ENCODE assay signal across 8 cellular contexts in the genomic region with DNA sequence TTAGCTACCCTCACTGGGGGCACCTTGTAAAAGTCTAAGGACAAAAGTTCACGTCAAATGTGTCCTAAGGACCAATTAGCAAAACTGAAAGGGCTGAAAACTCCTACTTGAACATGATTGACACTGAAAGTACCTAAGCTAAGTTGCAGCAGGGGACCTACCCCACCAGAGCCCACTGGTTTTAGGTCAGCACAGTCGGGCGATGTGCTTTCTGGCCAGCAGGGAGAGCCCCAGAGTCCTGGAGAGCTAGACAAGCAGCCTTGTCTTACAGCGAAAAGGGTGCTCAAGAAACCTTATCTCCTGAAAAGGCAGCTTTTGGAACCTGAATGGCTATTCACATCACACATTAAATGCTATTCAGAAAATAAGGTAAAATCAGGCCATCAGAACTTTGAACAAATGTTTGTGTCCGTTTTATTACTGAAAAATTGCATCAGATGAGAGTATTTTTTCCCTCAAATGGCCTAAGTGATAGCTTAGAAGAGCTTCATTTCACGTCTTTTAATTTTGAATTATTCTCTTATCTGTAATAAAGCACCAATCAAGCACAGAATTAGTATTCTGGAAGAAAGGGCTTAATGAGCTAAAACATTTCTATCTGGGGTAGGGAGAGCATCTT. TPM values are rescaled to one million over a fixed set of nuclear protein-coding genes. Genes with fewer than 3 reads are reported as not detected.
A peak's percentile ranks its signal among the peaks of the same experiment; 100 is the strongest.
DNase-seq lines count a peak whose midpoint lies in the region; ATAC-seq and TF ChIP-seq lines count a peak whose summit lies in the region.

No MANE protein-coding gene starts in this region.

- H3K27me3 ChIP-seq in GM23248 (replicated peaks; ENCODE audit: insufficient read depth) (no peaks in the 10 kb centered on the region), PC-3 (ENCODE audit: low read length) (no peaks in the 10 kb centered on the region)

- no peaks in the 10 kb centered on the region for H3K9me3 ChIP-seq in GM23248 (ENCODE audit: low read depth)
- no peaks in the 10 kb centered on the region for H3K9me3 ChIP-seq in PC-3 (ENCODE audit: low read length)

- no peak overlapping the region for H3K9ac ChIP-seq in GM23248
- no peak overlapping the region for H3K9ac ChIP-seq in PC-3 (ENCODE audit: low read length)

- intact Hi-C loops in PC-3 (cut with micrococcal nuclease), result no loop called here

- H3K4me1 Mint-ChIP-seq in activated T-helper 17 cell treated with anti-CD3 and anti-CD28 coated beads, Interleukin-2, amount 50 U/mL, for 72 hours, result peaks cover 14% of the 10 kb centered on the region

- BruUV-seq in PC-3 (replicated peaks; lab: Mats Ljungman, UMichigan), result no TSS peak

- H3K36me3 Mint-ChIP-seq in activated T-helper 17 cell treated with anti-CD3 and anti-CD28 coated beads, Interleukin-2, amount 50 U/mL, for 72 hours (ENCODE audit: low read depth), result no peaks in the 10 kb centered on the region

- no peak overlapping the region for H3K4me2 ChIP-seq in GM23248 (ENCODE audit: unreplicated experiment)
- no peak overlapping the region for H3K4me2 ChIP-seq in PC-3 (ENCODE audit: low read length)

- POLR2A ChIA-PET in PC-3 (lab: Charles Lee; ENCODE audit: unreplicated experiment), result no interaction called here

- no peak overlapping the region for H3K27ac Mint-ChIP-seq in activated T-helper 17 cell treated with anti-CD3 and anti-CD28 coated beads, Interleukin-2, amount 50 U/mL, for 72 hours

- no peaks in the 10 kb centered on the region for H3K9me2 ChIP-seq in GM23248 (ENCODE audit: insufficient read depth)
- H3K9me2 ChIP-seq in PC-3 (replicated peaks; ENCODE audit: low read length), result no peaks in the 10 kb centered on the region

- no peak overlapping the region for H3K4me3 ChIP-seq in GM23248
- no peak overlapping the region for H3K4me3 ChIP-seq in PC-3 (ENCODE audit: low read length)

- H3K36me3 ChIP-seq in GM23248 (ENCODE audit: low read depth) (no peaks in the 10 kb centered on the region), PC-3 (ENCODE audit: low read depth, low read length) (no peaks in the 10 kb centered on the region)

- no peaks in the 10 kb centered on the region for H4K20me1 ChIP-seq in GM23248 (ENCODE audit: insufficient read depth)
- H4K20me1 ChIP-seq in PC-3 (ENCODE audit: low read length), result no peaks in the 10 kb centered on the region

- no peaks in the 10 kb centered on the region for H3F3A ChIP-seq in GM23248 (ENCODE audit: insufficient read depth)
- no peaks in the 10 kb centered on the region for H3F3A ChIP-seq in PC-3 (ENCODE audit: low read length, unreplicated experiment)

- no peak overlapping the region for H3K4me3 Mint-ChIP-seq in activated T-helper 17 cell treated with anti-CD3 and anti-CD28 coated beads, Interleukin-2, amount 50 U/mL, for 72 hours

- DNase-seq in CMK (ENCODE audit: low read depth) (peak; percentile 4), GM23248 (peak; percentile 46), PC-3 (peak; percentile 54), left kidney (ENCODE audit: low read depth, low spot score) (peak; percentile 54), cerebellum (ENCODE audit: low spot score) (no peak), NCI-H146 (lab: John Stamatoyannopoulos, UW) (no peak)

- no peak overlapping the region for H3K27ac ChIP-seq in GM23248
- no peak overlapping the region for H3K27ac ChIP-seq in PC-3 (ENCODE audit: low read length)

- CTCF ChIA-PET in PC-3 (lab: Charles Lee), result no interaction called here

- peak; percentile 67 for TF ChIP-seq CTCF in PC-3 (conservative IDR thresholded peaks at IDR 0.05; ENCODE audit: low read depth, low read length)

- 15 to 20% methylated on average over 6 of the region's 6 CpGs for WGBS in GM23248 (ENCODE audit: low coverage in 1 of 2, low lambda C conversion rate in 2 of 2, missing lambda C conversion rate in 2 of 2), 2 experiments

- peaks cover 3% of the 10 kb centered on the region for H3K9me3 Mint-ChIP-seq in activated T-helper 17 cell treated with anti-CD3 and anti-CD28 coated beads, Interleukin-2, amount 50 U/mL, for 72 hours

- no peaks in the 10 kb centered on the region for H3K4me1 ChIP-seq in GM23248 (ENCODE audit: insufficient read depth)
- no peaks in the 10 kb centered on the region for H3K4me1 ChIP-seq in PC-3 (ENCODE audit: insufficient read depth, low read length)

- no peaks in the 10 kb centered on the region for H3K27me3 Mint-ChIP-seq in activated T-helper 17 cell treated with anti-CD3 and anti-CD28 coated beads, Interleukin-2, amount 50 U/mL, for 72 hours

- H2AFZ ChIP-seq in GM23248, result no peak overlapping the region
- no peak overlapping the region for H2AFZ ChIP-seq in PC-3 (ENCODE audit: low read length)

- in situ Hi-C loops in GM23248 (cut with MboI), result no loop called here

- ATAC-seq in PC-3 (peak; percentile 60; the same call in 1 of the 2 replicates), HG03457 (IDR thresholded peaks at IDR 0.05; ENCODE audit: unreplicated experiment) (no peak)
- ATAC-seq in activated T-helper 17 cell treated with anti-CD3 and anti-CD28 coated beads, Interleukin-2, amount 50 U/mL, for 72 hours (replicated peaks), result peak; percentile 64

- H3K79me2 ChIP-seq in GM23248 (ENCODE audit: insufficient read depth), result no peaks in the 10 kb centered on the region
- no peaks in the 10 kb centered on the region for H3K79me2 ChIP-seq in PC-3 (ENCODE audit: low read length)

RNA-seq across cellular contexts. Expression of a gene that starts 52.2 kb away (rescaled TPM):
- total RNA-seq in GM23248 (2014; rRNA removed; shearing (Covaris generic)), result 9.5 and 12.2 TPM in 2 replicates
- polyA plus RNA-seq in GM23248 (2016; fragmentation: Nextera tagmentation; extraction: Ambion mirVana), result 19.5 and 22.5 TPM in 2 replicates
- total RNA-seq in PC-3 (2014; rRNA removed) (66.0 and 84.9 TPM in 2 replicates), cerebellum (13.6 TPM)
- 100 to 1,000 TPM; 262 to 281 TPM for total RNA-seq in activated T-helper 17 cell treated with anti-CD3 and anti-CD28 coated beads, Interleukin-2, amount 50 U/mL, for 72 hours

Comparison
In these comparisons a context has a peak if more than half of its experiments do, and no peak if none do; other contexts are left out.
1. DNase-seq: peak in CMK (single experiment), GM23248 (single experiment), PC-3 (single experiment) and left kidney (single experiment); none in cerebellum (single experiment) and NCI-H146 (single experiment).